1 cellular context compared by ENCODE assay signal in genomic region chr5:138542120-138542955, GRCh38.
A peak's percentile ranks its signal among the peaks of the same experiment; 100 is the strongest.
TF ChIP-seq lines count a peak whose summit lies in the region.

No MANE protein-coding gene starts in this region.

TF ChIP-seq in HepG2, 621 proteins besides CTCF, POLR2A, EP300 and RAD21 (continued from another document and continues in another):
- TF ChIP-seq AKNA (CRISPR knock-in tag; IDR thresholded peaks at IDR 0.05; ENCODE audit: borderline replicate concordance) (no peak), ZNF674 (CRISPR knock-in tag; IDR thresholded peaks at IDR 0.05; ENCODE audit: low read depth) (0 out of 2 replicates have a peak, but pooled peaks have one; percentile 1), CENPT (CRISPR knock-in tag; IDR thresholded peaks at IDR 0.05; ENCODE audit: low read depth) (peak; percentile 22; the same call in 1 of the 2 replicates), FOXJ3 (CRISPR knock-in tag; IDR thresholded peaks at IDR 0.05; ENCODE audit: borderline replicate concordance) (no peak), ZNF564 (CRISPR knock-in tag; IDR thresholded peaks at IDR 0.05) (no peak), ZNF672 (CRISPR knock-in tag; IDR thresholded peaks at IDR 0.05) (no peak), SRSF9 (IDR thresholded peaks at IDR 0.05; ENCODE audit: borderline replicate concordance, insufficient read depth, low read depth, low read length, poor library complexity, severe bottlenecking) (no peak), ZNF709 (CRISPR knock-in tag; IDR thresholded peaks at IDR 0.05) (peak; percentile 18; the same call in 1 of the 2 replicates), IKZF5 (CRISPR knock-in tag; IDR thresholded peaks at IDR 0.05) (no peak), STAT5B (CRISPR knock-in tag; IDR thresholded peaks at IDR 0.05) (no peak), ZNF614 (CRISPR knock-in tag; IDR thresholded peaks at IDR 0.05; ENCODE audit: borderline replicate concordance) (no peak), ZNF24 (IDR thresholded peaks at IDR 0.05) (no peak), U2AF2 (IDR thresholded peaks at IDR 0.05; ENCODE audit: low read depth, low read length) (no peak), ARHGAP35 (CRISPR knock-in tag; IDR thresholded peaks at IDR 0.05; ENCODE audit: borderline replicate concordance) (no peak), ZNF589 (CRISPR knock-in tag; conservative IDR thresholded peaks at IDR 0.05) (no peak), HNF4G (IDR thresholded peaks at IDR 0.05; ENCODE audit: borderline replicate concordance, low read depth, low read length) (no peak), HNF4G (CRISPR knock-in tag; IDR thresholded peaks at IDR 0.05; ENCODE audit: borderline replicate concordance, low read depth) (no peak), TFDP1 (CRISPR knock-in tag; IDR thresholded peaks at IDR 0.05; ENCODE audit: borderline replicate concordance) (no peak), PBX3 (CRISPR knock-in tag; IDR thresholded peaks at IDR 0.05; ENCODE audit: borderline replicate concordance) (no peak), U2AF1 (optimal IDR thresholded peaks at IDR 0.05; ENCODE audit: low read depth, low read length) (no peak), ZNF576 (CRISPR knock-in tag; IDR thresholded peaks at IDR 0.05) (no peak), ZNF83 (CRISPR knock-in tag; IDR thresholded peaks at IDR 0.05; ENCODE audit: borderline replicate concordance) (no peak), PCBP2 (optimal IDR thresholded peaks at IDR 0.05; ENCODE audit: low read depth, low read length, poor library complexity, severe bottlenecking) (no peak), AHDC1 (CRISPR knock-in tag; IDR thresholded peaks at IDR 0.05; ENCODE audit: borderline replicate concordance) (0 out of 2 replicates have a peak, but pooled peaks have one; percentile 12), ZNF513 (CRISPR knock-in tag; conservative IDR thresholded peaks at IDR 0.05) (no peak), ZNF382 (CRISPR knock-in tag; IDR thresholded peaks at IDR 0.05; ENCODE audit: borderline replicate concordance) (no peak), SPEN (CRISPR knock-in tag; IDR thresholded peaks at IDR 0.05; ENCODE audit: low read depth) (no peak), ZNF143 (CRISPR knock-in tag; IDR thresholded peaks at IDR 0.05) (no peak), HOXA9 (CRISPR knock-in tag; IDR thresholded peaks at IDR 0.05; ENCODE audit: borderline replicate concordance) (no peak), PATZ1 (CRISPR knock-in tag; IDR thresholded peaks at IDR 0.05) (no peak), MAZ (IDR thresholded peaks at IDR 0.05; ENCODE audit: borderline replicate concordance, low read depth, low read length) (no peak), MAZ (CRISPR knock-in tag; IDR thresholded peaks at IDR 0.05; ENCODE audit: low read depth) (no peak), ZNF264 (CRISPR knock-in tag; IDR thresholded peaks at IDR 0.05) (no peak), MEIS2 (CRISPR knock-in tag; IDR thresholded peaks at IDR 0.05) (no peak), PRMT3 (CRISPR knock-in tag; IDR thresholded peaks at IDR 0.05; ENCODE audit: borderline replicate concordance, low read depth) (no peak), ZBED4 (CRISPR knock-in tag; IDR thresholded peaks at IDR 0.05; ENCODE audit: borderline replicate concordance) (no peak), ZNF780A (CRISPR knock-in tag; IDR thresholded peaks at IDR 0.05) (0 out of 2 replicates have a peak, but pooled peaks have one; percentile 64)
